ENCODE assay signal across 17 cellular contexts in genomic region chr5:172430354-172430753, GRCh38. TPM values are rescaled to one million over a fixed set of nuclear protein-coding genes. Genes with fewer than 3 reads are reported as not detected.
DNase-seq lines count a peak whose midpoint lies in the region; ATAC-seq and TF ChIP-seq lines count a peak whose summit lies in the region.
"Had no signal": no experiment of that assay in that cellular context is flagged by ENCODE, and none has a peak within 500 bp of the region (broad histone marks: within the 10 kb centered on the region; RNA-seq: fewer than 3 reads in every experiment).

No MANE protein-coding gene starts in this region.

- H3K4me2 ChIP-seq in hepatocyte = no peak overlapping the region

- no peaks in the 10 kb centered on the region for H3K9me2 ChIP-seq in hepatocyte (replicated peaks; ENCODE audit: insufficient read depth)

- H3K4me3 ChIP-seq in hepatocyte (no peak overlapping the region), sigmoid colon (no peak overlapping the region), urinary bladder (ENCODE audit: low read depth, low read length) (no peak overlapping the region)

- TF ChIP-seq POLR2A in sigmoid colon (IDR thresholded peaks at IDR 0.05) = no peak

- peaks cover 87% of the 10 kb centered on the region for H3K79me2 ChIP-seq in hepatocyte

- no peaks in the 10 kb centered on the region for H3K27me3 ChIP-seq in hepatocyte
- no peaks in the 10 kb centered on the region for H3K27me3 ChIP-seq in sigmoid colon

- TF ChIP-seq CTCF in hepatocyte (IDR thresholded peaks at IDR 0.05; ENCODE audit: poor library complexity) (no peak), sigmoid colon (IDR thresholded peaks at IDR 0.05) (no peak)

- H4K20me1 ChIP-seq in hepatocyte (ENCODE audit: insufficient read depth, poor library complexity, severe bottlenecking) = peaks cover 3% of the 10 kb centered on the region

- H3K9me3 ChIP-seq in hepatocyte (ENCODE audit: low read depth) = no peaks in the 10 kb centered on the region
- no peaks in the 10 kb centered on the region for H3K9me3 ChIP-seq in sigmoid colon

- H3K36me3 ChIP-seq in hepatocyte (replicated peaks; ENCODE audit: insufficient read depth, low read depth) (no peaks in the 10 kb centered on the region), sigmoid colon (no peaks in the 10 kb centered on the region), urinary bladder (ENCODE audit: insufficient read depth) (no peaks in the 10 kb centered on the region)

- H3K4me1 ChIP-seq in hepatocyte (ENCODE audit: insufficient read depth) (peaks cover 31% of the 10 kb centered on the region), sigmoid colon (peaks cover 0 to 63% (median 53%) of the 10 kb centered on the region in 4 donors), urinary bladder (ENCODE audit: insufficient read depth) (no peaks in the 10 kb centered on the region)
- H3K4me1 ChIP-seq: parathyroid adenoma had no signal

- intact Hi-C loops in sigmoid colon (cut with DNase I) = no loop called here

- DNase-seq in epithelial cell of prostate (ENCODE audit: low read depth, low spot score) (no peak), hepatocyte (ENCODE audit: low spot score) (no peak), sigmoid colon (no peak), medulla oblongata (ENCODE audit: extremely low spot score) (no peak), NCI-H510A treated with DMSO at 0.1 percent for 48 hours (lab: John Stamatoyannopoulos, UW) (no peak)
- DNase-seq: activated CD4-positive, alpha-beta T cell treated with anti-CD3 and anti-CD28 coated beads, Interleukin-2, amount 10 ng/mL, durations not matched to agents 24 days and 14 days; activated CD8-positive, alpha-beta memory T cell treated with anti-CD3 and anti-CD28 coated beads, Interleukin-2, amount 50 U/mL, for 4 hours; activated effector memory CD4-positive, alpha-beta T cell treated with Interleukin-2 at 50 U/mL for 16 hours; Calu3; EL; naive B cell; NCI-H2029 treated with DMSO at 0.1 percent for 48 hours; NCI-H524; stimulated activated CD8-positive, alpha-beta memory T cell treated with anti-CD3 and anti-CD28 coated beads, Interleukin-4, amount 100 ng/mL, for 48 hours had no signal

- ATAC-seq in HG02678 (IDR thresholded peaks at IDR 0.05; ENCODE audit: unreplicated experiment) = no peak

- H2AFZ ChIP-seq in hepatocyte = no peak overlapping the region
- H2AFZ ChIP-seq: parathyroid adenoma had no signal

- no peak for TF ChIP-seq EP300 in sigmoid colon (IDR thresholded peaks at IDR 0.05)

- H3K27ac ChIP-seq in epithelial cell of prostate (peak overlapping the region; percentile 74), hepatocyte (peak overlapping the region; percentile 87), sigmoid colon (peak overlapping the region; percentile 76 to 96 (median 90)), urinary bladder (ENCODE audit: low read depth) (peak overlapping the region; percentile 27)
- H3K27ac ChIP-seq: parathyroid adenoma had no signal

- 92% methylated on average over 2 of the region's 2 CpGs for WGBS in hepatocyte (ENCODE audit: low lambda C conversion rate, missing lambda C conversion rate)
- WGBS in sigmoid colon, 2 donors = 90 to 92% methylated on average over 2 of the region's 2 CpGs
- 89% methylated on average over 2 of the region's 2 CpGs for WGBS in urinary bladder

RNA-seq across cellular contexts. Expression of gene SH3PXD2B, which starts 24.0 kb away (rescaled TPM):
- total RNA-seq in hepatocyte = 23.0 and 28.5 TPM in 2 replicates
- polyA plus RNA-seq in hepatocyte = 27.8 and 33.5 TPM in 2 replicates
- total RNA-seq in sigmoid colon = 10 to 100 TPM; 19.3 to 45.7 (median 20.9) TPM
- 1 to 10 TPM; 3.6 to 9.2 (median 3.9) TPM for polyA plus RNA-seq in sigmoid colon
- 24.3 TPM for total RNA-seq in urinary bladder
- polyA plus RNA-seq in urinary bladder = 39.4 TPM

Comparison
In these comparisons a context has a peak if more than half of its experiments do, and no peak if none do; other contexts are left out.
1. H3K27ac ChIP-seq: peak in every context shown above with its lines; median percentile 90 in sigmoid colon; 87 in hepatocyte; 74 in epithelial cell of prostate; 27 in urinary bladder.